Comparison of ENCODE assay signal across 13 cellular contexts in genomic region chr15:29114277-29115092, GRCh38.
DNase-seq lines count a peak whose midpoint lies in the region; ATAC-seq and TF ChIP-seq lines count a peak whose summit lies in the region.
"Had no signal": no experiment of that assay in that cellular context is flagged by ENCODE, and none has a peak within 500 bp of the region (broad histone marks: within the 10 kb centered on the region; RNA-seq: fewer than 3 reads in every experiment).

No MANE protein-coding gene starts in this region.

- H3K4me3 ChIP-seq in CD4-positive, CD25-positive, alpha-beta regulatory T cell (ENCODE audit: low read depth, low read length) = no peak overlapping the region
- H3K4me3 ChIP-seq in coronary artery = peak overlapping the region; percentile 56
- H3K4me3 ChIP-seq: GM23248 had no signal

- POLR2A ChIA-PET in HEK293T (lab: Yijun Ruan, JAX) = no interaction called here

- ATAC-seq in CD4-positive, CD25-positive, alpha-beta regulatory T cell (ENCODE audit: low read depth in 2 of 2) = peak in 1 of 2 donors; percentile 24

- H3K9me3 ChIP-seq in CD4-positive, CD25-positive, alpha-beta regulatory T cell (ENCODE audit: control insufficient read depth in 2 of 2, low read length in 2 of 2) = no peaks in the 10 kb centered on the region

- H3K27ac ChIP-seq in CD4-positive, CD25-positive, alpha-beta regulatory T cell (ENCODE audit: insufficient read depth, low read length, poor library complexity, severe bottlenecking) = no peak overlapping the region
- H3K27ac ChIP-seq in coronary artery = no peak overlapping the region
- H3K27ac ChIP-seq: GM23248 had no signal

- H3K9me3 Mint-ChIP-seq in CD4-positive, CD25-positive, alpha-beta regulatory T cell = peaks cover 0 to 1% (median 0%) of the 10 kb centered on the region in 7 donors
- no peaks in the 10 kb centered on the region for H3K9me3 Mint-ChIP-seq in nephron progenitor cell

- no peaks in the 10 kb centered on the region for H3K27me3 Mint-ChIP-seq in CD4-positive, CD25-positive, alpha-beta regulatory T cell
- no peaks in the 10 kb centered on the region for H3K27me3 Mint-ChIP-seq in nephron progenitor cell (ENCODE audit: low read depth, poor library complexity)

- CTCF ChIA-PET in HEK293T (lab: Yijun Ruan, JAX) = interaction anchor here (0.6 kb wide), 1 partner anchor 12 kb away, joined by 3 read pairs; no protein-coding TSS in a partner anchor

- DNase-seq in CD4-positive, CD25-positive, alpha-beta regulatory T cell = no peak
- DNase-seq in HEK293T (ENCODE audit: extremely low spot score) (no peak), coronary artery (ENCODE audit: low spot score) (no peak), nephron progenitor cell (no peak), SK-N-DZ (ENCODE audit: low spot score) (no peak), DMS153 treated with DMSO at 0.1 percent for 48 hours (lab: John Stamatoyannopoulos, UW; ENCODE audit: unreplicated experiment) (no peak), AG08395 (ENCODE audit: low spot score) (no peak)
- no peak for DNase-seq in activated CD4-positive, CD25-positive, alpha-beta regulatory T cell (lab: John Stamatoyannopoulos, UW)
- DNase-seq: activated naive CD4-positive, alpha-beta T cell treated with Interleukin-2 at 50 U/mL for 16 hours; GF-D8; GM23248; MM.1S had no signal

- H3K27ac Mint-ChIP-seq in CD4-positive, CD25-positive, alpha-beta regulatory T cell = peak overlapping the region in 2 of 3 donors; percentile 38 to 60
- no peak overlapping the region for H3K27ac Mint-ChIP-seq in nephron progenitor cell

- H3K4me3 Mint-ChIP-seq in CD4-positive, CD25-positive, alpha-beta regulatory T cell = peak overlapping the region in 2 of 4 donors; percentile 58 to 63
- peak overlapping the region; percentile 67 for H3K4me3 Mint-ChIP-seq in nephron progenitor cell

- no peaks in the 10 kb centered on the region for H3K36me3 ChIP-seq in CD4-positive, CD25-positive, alpha-beta regulatory T cell (ENCODE audit: control insufficient read depth, insufficient read depth, low read length)

- peaks cover 0 to 12% (median 3%) of the 10 kb centered on the region in 4 donors for H3K4me1 Mint-ChIP-seq in CD4-positive, CD25-positive, alpha-beta regulatory T cell
- H3K4me1 Mint-ChIP-seq in nephron progenitor cell = peaks cover 31% of the 10 kb centered on the region

- no peak for TF ChIP-seq CTCF in coronary artery (IDR thresholded peaks at IDR 0.05)
- no peak for TF ChIP-seq CTCF in nephron progenitor cell (IDR thresholded peaks at IDR 0.05)

- no peaks in the 10 kb centered on the region for H3K4me1 ChIP-seq in CD4-positive, CD25-positive, alpha-beta regulatory T cell (ENCODE audit: control insufficient read depth, insufficient read depth, low read length, poor library complexity, severe bottlenecking)

- peaks cover 4% of the 10 kb centered on the region for H3K36me3 Mint-ChIP-seq in CD4-positive, CD25-positive, alpha-beta regulatory T cell
- H3K36me3 Mint-ChIP-seq in nephron progenitor cell (ENCODE audit: low read depth) = no peaks in the 10 kb centered on the region
- H3K36me3 Mint-ChIP-seq: CD14-positive monocyte had no signal

- no peaks in the 10 kb centered on the region for H3K27me3 ChIP-seq in CD4-positive, CD25-positive, alpha-beta regulatory T cell (ENCODE audit: control insufficient read depth, insufficient read depth, low read length)

TF ChIP-seq in HEK293T, 16 proteins besides CTCF, POLR2A, EP300 and RAD21:
- TF ChIP-seq TARDBP (IDR thresholded peaks at IDR 0.05) (peak; percentile 61; the same call in 1 of the 2 replicates), FOXM1 (IDR thresholded peaks at IDR 0.05; ENCODE audit: borderline replicate concordance) (no peak), LEF1 (IDR thresholded peaks at IDR 0.05; ENCODE audit: borderline replicate concordance) (no peak), BHLHE40 (IDR thresholded peaks at IDR 0.05; ENCODE audit: borderline replicate concordance) (no peak), HDGF (IDR thresholded peaks at IDR 0.05; ENCODE audit: borderline replicate concordance) (no peak), FOXK2 (IDR thresholded peaks at IDR 0.05) (no peak), PKNOX1 (IDR thresholded peaks at IDR 0.05) (no peak), ELF4 (IDR thresholded peaks at IDR 0.05) (no peak)
